ENCODE assay signal across 8 cellular contexts in the genomic region with DNA sequence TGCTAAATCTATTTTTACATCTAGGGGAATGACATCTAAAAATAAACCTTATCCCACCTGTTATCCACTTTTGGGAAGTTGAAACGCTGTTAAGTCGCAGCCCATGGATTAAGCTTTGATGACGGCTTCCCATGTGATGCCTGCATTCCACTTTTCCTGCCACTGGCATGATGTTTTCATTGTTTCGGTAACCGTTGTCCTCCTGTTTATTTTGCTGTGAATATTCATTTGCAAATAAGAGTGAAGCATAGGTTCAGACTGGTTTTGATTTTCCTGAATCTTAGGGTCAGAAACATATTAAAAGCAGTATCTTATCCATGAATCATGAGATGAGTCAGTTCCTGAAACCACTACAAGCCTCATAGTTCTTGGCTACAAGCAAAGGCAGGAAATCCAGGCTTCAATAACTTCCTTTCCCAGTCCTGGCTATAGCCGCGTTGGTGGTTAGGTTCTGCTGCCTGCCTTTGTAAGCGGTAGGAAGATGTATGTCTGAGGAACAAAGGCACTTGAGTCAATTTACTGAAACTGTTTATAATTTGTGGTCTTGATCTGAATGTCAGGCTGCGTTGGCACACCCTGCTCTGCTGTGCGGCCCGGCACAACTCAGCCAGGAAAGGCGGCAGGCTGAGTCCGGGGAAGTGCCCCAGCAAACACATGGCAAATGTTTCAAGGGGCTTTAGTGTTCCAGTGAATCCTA. TPM values are rescaled to one million over a fixed set of nuclear protein-coding genes. Genes with fewer than 3 reads are reported as not detected.
A peak's percentile ranks its signal among the peaks of the same experiment; 100 is the strongest.
DNase-seq lines count a peak whose midpoint lies in the region; ATAC-seq and TF ChIP-seq lines count a peak whose summit lies in the region.

No MANE protein-coding gene starts in this region.

- ATAC-seq in Right ventricle myocardium inferior: peak; percentile 74
- peak; percentile 77 to 89 for ATAC-seq in lower lobe of right lung
- no peak for ATAC-seq in GM19351 (IDR thresholded peaks at IDR 0.05; ENCODE audit: unreplicated experiment)
- ATAC-seq in HG02981 (IDR thresholded peaks at IDR 0.05; ENCODE audit: unreplicated experiment): no peak

- WGBS in transverse colon (ENCODE audit: low coverage in 1 of 2), 2 donors: 3 to 5% methylated on average over 5 to 13 of the region's 13 CpGs

- TF ChIP-seq EP300 in transverse colon (IDR thresholded peaks at IDR 0.05; ENCODE audit: low read depth): no peak

- H3K4me1 ChIP-seq in lower lobe of right lung (peaks cover 55% of the 10 kb centered on the region), transverse colon (peaks cover 28 to 76% (median 43%) of the 10 kb centered on the region in 4 donors)

- peak overlapping the region; percentile 52 for H3K4me3 ChIP-seq in coronary artery
- peak overlapping the region; percentile 13 for H3K4me3 ChIP-seq in lower lobe of right lung
- H3K4me3 ChIP-seq in transverse colon: peak overlapping the region in 2 of 4 donors; percentile 4 to 13

- no peaks in the 10 kb centered on the region for H3K27me3 ChIP-seq in lower lobe of right lung (ENCODE audit: low read depth)
- no peaks in the 10 kb centered on the region for H3K27me3 ChIP-seq in transverse colon

- TF ChIP-seq CTCF in coronary artery (IDR thresholded peaks at IDR 0.05) (no peak), lower lobe of right lung (IDR thresholded peaks at IDR 0.05) (no peak), transverse colon (IDR thresholded peaks at IDR 0.05) (no peak)

- no peak for DNase-seq in Right ventricle myocardium inferior (ENCODE audit: missing footprints)
- DNase-seq in cardiac septum (ENCODE audit: low spot score): no peak
- DNase-seq in NOMO-1 (lab: John Stamatoyannopoulos, UW; ENCODE audit: unreplicated experiment in 2 of 2): peak; percentile 45 to 68
- peak; percentile 75 for DNase-seq in coronary artery (ENCODE audit: low spot score)
- DNase-seq in lower lobe of right lung: peak; percentile 50
- DNase-seq in transverse colon: peak; percentile 54

- no peak for TF ChIP-seq POLR2A in transverse colon (IDR thresholded peaks at IDR 0.05)

- H3K36me3 ChIP-seq in lower lobe of right lung (no peaks in the 10 kb centered on the region), transverse colon (no peaks in the 10 kb centered on the region)

- no peaks in the 10 kb centered on the region for H3K9me3 ChIP-seq in lower lobe of right lung
- H3K9me3 ChIP-seq in transverse colon: no peaks in the 10 kb centered on the region

- H3K27ac ChIP-seq in coronary artery (peak overlapping the region; percentile 85), lower lobe of right lung (peak overlapping the region; percentile 84), transverse colon (peak overlapping the region; percentile 88 to 94 (median 93))

- in situ Hi-C loops in transverse colon (cut with MboI; ENCODE audit: low pct_ligation_motif_present in 1 of 4, low pct_unique_long_range_greater_than_20kb in 1 of 4, low sequenced_read_pairs in 3 of 4): loop anchor here in 2 of 4 donors (25.0 kb wide), 1 partner anchor 194 kb away; no protein-coding TSS in a partner anchor

- intact Hi-C loops in Right ventricle myocardium inferior (cut with DNase I) (loop anchor here (2.0 to 5.0 kb wide), 2 partner anchors 19 to 49 kb away; a partner anchor contains a TSS), cardiac septum (cut with DNase I) (loop anchor here (2.0 to 10.0 kb wide), 4 partner anchors 19 to 316 kb away; a partner anchor contains a TSS), lower lobe of right lung (cut with DNase I) (no loop called here), transverse colon (cut with DNase I; ENCODE audit: low total_unique reads) (loop anchor here (10.0 kb wide), 1 partner anchor 51 kb away; no protein-coding TSS in a partner anchor)

RNA-seq across cellular contexts. Expression of a gene that starts 19.4 kb away (rescaled TPM):
- total RNA-seq in Right ventricle myocardium inferior (126 TPM), cardiac septum (103 TPM), lower lobe of right lung (51.9 TPM), transverse colon (100 to 1,000 TPM in 1 of 4 donors, 10 to 100 TPM in 3; 46.4 to 214 (median 61.2) TPM)

Comparison
In these comparisons a context has a peak if more than half of its experiments do, and no peak if none do; other contexts are left out.
1. ATAC-seq: peak in Right ventricle myocardium inferior (single experiment) and lower lobe of right lung (2 of 2); none in GM19351 (single experiment) and HG02981 (single experiment).
2. DNase-seq: peak in NOMO-1 (2 of 2), coronary artery (single experiment), lower lobe of right lung (single experiment) and transverse colon (single experiment); none in Right ventricle myocardium inferior (single experiment) and cardiac septum (single experiment).
3. Peak in every context shown above with its lines, with median percentiles within 50 percentile points of each other: H3K27ac ChIP-seq.